ENCODE assay signal across 9 cellular contexts in genomic region chr13:33123066-33123940, GRCh38.
DNase-seq lines count a peak whose midpoint lies in the region; ATAC-seq and TF ChIP-seq lines count a peak whose summit lies in the region.
"Had no signal": no experiment of that assay in that cellular context is flagged by ENCODE, and none has a peak within 500 bp of the region (broad histone marks: within the 10 kb centered on the region; RNA-seq: fewer than 3 reads in every experiment).

No MANE protein-coding gene starts in this region.

- no TSS peak for BruUV-seq in Panc1 (replicated peaks; lab: Mats Ljungman, UMichigan)

- H3K27ac Mint-ChIP-seq in GM23338 = peak overlapping the region; percentile 90
- H3K27ac Mint-ChIP-seq: IgD-negative memory B cell had no signal

- no peaks in the 10 kb centered on the region for H3K9me3 ChIP-seq in Panc1 (ENCODE audit: control insufficient read depth, insufficient read depth, low read depth, low read length)
- no peaks in the 10 kb centered on the region for H3K9me3 ChIP-seq in skeletal muscle tissue (ENCODE audit: control insufficient read depth in 3 of 3, low read length in 3 of 3)

- peak; percentile 59 for ATAC-seq in GM23338
- no peak for ATAC-seq in Panc1
- ATAC-seq in GM18511 (IDR thresholded peaks at IDR 0.05; ENCODE audit: unreplicated experiment) = no peak

- no peaks in the 10 kb centered on the region for H4K20me1 ChIP-seq in GM23338 (replicated peaks; ENCODE audit: insufficient read depth)

- no peak for TF ChIP-seq CTCF in GM23338 (conservative IDR thresholded peaks at IDR 0.05; ENCODE audit: low read depth in 2 of 2)
- TF ChIP-seq CTCF in Panc1 (IDR thresholded peaks at IDR 0.05) = no peak

- in situ Hi-C loops in Panc1 (cut with HindIII; ENCODE audit: low pct_unique_long_range_greater_than_20kb, low sequenced_read_pairs) = no loop called here

- no peak overlapping the region for H3K9ac ChIP-seq in skeletal muscle tissue (ENCODE audit: low read depth in 1 of 3, low read length in 3 of 3)

- H3K9me3 Mint-ChIP-seq in GM23338 = no peaks in the 10 kb centered on the region
- H3K9me3 Mint-ChIP-seq: IgD-negative memory B cell had no signal

- H3K4me1 ChIP-seq in GM23338 (ENCODE audit: insufficient read depth) (peaks cover 24% of the 10 kb centered on the region), Panc1 (ENCODE audit: control insufficient read depth, insufficient read depth, low read length) (peaks cover 51% of the 10 kb centered on the region), skeletal muscle tissue (ENCODE audit: control insufficient read depth in 3 of 3, insufficient read depth in 3 of 3, low read length in 3 of 3) (peaks cover 23 to 32% (median 24%) of the 10 kb centered on the region in 3 donors)

- H3K27ac ChIP-seq in GM23338 (ENCODE audit: low read depth) (peak overlapping the region; percentile 14; the same call in 1 of the 2 replicates), Panc1 (ENCODE audit: low read length) (peak overlapping the region; percentile 67), skeletal muscle tissue (ENCODE audit: low read depth, low read length) (peak overlapping the region; percentile 57)

- H3F3A ChIP-seq in GM23338 (replicated peaks; ENCODE audit: low read depth) = no peaks in the 10 kb centered on the region

- no peaks in the 10 kb centered on the region for H3K36me3 ChIP-seq in GM23338 (ENCODE audit: insufficient read depth)
- no peaks in the 10 kb centered on the region for H3K36me3 ChIP-seq in Panc1 (ENCODE audit: control insufficient read depth, insufficient read depth, low read length)
- peaks cover 3 to 21% (median 12%) of the 10 kb centered on the region in 3 donors for H3K36me3 ChIP-seq in skeletal muscle tissue (ENCODE audit: control insufficient read depth in 3 of 3, insufficient read depth in 3 of 3, low read length in 3 of 3)

- H3K27me3 Mint-ChIP-seq in GM23338 (ENCODE audit: insufficient read depth, low read depth, poor library complexity) = peaks cover 7% of the 10 kb centered on the region

- H3K27me3 ChIP-seq in GM23338 (ENCODE audit: insufficient read depth) (no peaks in the 10 kb centered on the region), Panc1 (ENCODE audit: control insufficient read depth, insufficient read depth, low read length) (no peaks in the 10 kb centered on the region), skeletal muscle tissue (ENCODE audit: control insufficient read depth in 3 of 3, insufficient read depth in 3 of 3, low read length in 3 of 3) (no peaks in the 10 kb centered on the region)

- DNase-seq in GM23338 (ENCODE audit: low spot score) = peak; percentile 39
- no peak for DNase-seq in Panc1 (ENCODE audit: low read depth, low spot score)
- DNase-seq in globus pallidus (ENCODE audit: low spot score) = peak; percentile 63
- DNase-seq in NCI-H774 (lab: John Stamatoyannopoulos, UW) = no peak
- DNase-seq in NCI-H1092 treated with DMSO at 0.1 percent for 48 hours (lab: John Stamatoyannopoulos, UW) = no peak
- DNase-seq in NCI-H510A treated with DMSO at 0.1 percent for 48 hours (lab: John Stamatoyannopoulos, UW) = no peak

- CTCF ChIA-PET in Panc1 (lab: Charles Lee) = no interaction called here

- intact Hi-C loops in Panc1 (cut with micrococcal nuclease; ENCODE audit: unreplicated experiment) = no loop called here

- H3K4me3 Mint-ChIP-seq in GM23338 = no peak overlapping the region

- H3K4me2 ChIP-seq in GM23338 = peak overlapping the region; percentile 25; the same call in 1 of the 2 replicates

- peak overlapping the region; percentile 48 for H2AFZ ChIP-seq in GM23338

- no peaks in the 10 kb centered on the region for H3K79me2 ChIP-seq in GM23338 (replicated peaks; ENCODE audit: insufficient read depth)

- H3K9me2 ChIP-seq in GM23338 (ENCODE audit: insufficient read depth) = no peaks in the 10 kb centered on the region

- peaks cover 40% of the 10 kb centered on the region for H3K4me1 Mint-ChIP-seq in GM23338

- H3K36me3 Mint-ChIP-seq in GM23338 (ENCODE audit: low read depth) = peaks cover 4% of the 10 kb centered on the region; the same call in 2 of the 3 replicates

- H3K4me3 ChIP-seq in GM23338 = no peak overlapping the region
- no peak overlapping the region for H3K4me3 ChIP-seq in Panc1 (ENCODE audit: low read depth in 2 of 2, low read length in 2 of 2)
- H3K4me3 ChIP-seq in skeletal muscle tissue (ENCODE audit: low read length in 3 of 3) = no peak overlapping the region

- POLR2A ChIA-PET in Panc1 (lab: Charles Lee) = no interaction called here

TF ChIP-seq in GM23338, 12 proteins besides CTCF, POLR2A, EP300 and RAD21 (continues in another document):
- TF ChIP-seq ZNF462 (CRISPR knock-in tag; IDR thresholded peaks at IDR 0.05) (no peak), ZNF114 (CRISPR knock-in tag; IDR thresholded peaks at IDR 0.05) (no peak), ETS1 (IDR thresholded peaks at IDR 0.05) (no peak)

Comparison
In these comparisons a context has a peak if more than half of its experiments do, and no peak if none do; other contexts are left out.
1. DNase-seq: peak in GM23338 (single experiment) and globus pallidus (single experiment); none in Panc1 (single experiment), NCI-H774 (single experiment), NCI-H1092 treated with DMSO at 0.1 percent for 48 hours (single experiment) and NCI-H510A treated with DMSO at 0.1 percent for 48 hours (single experiment).
2. H3K27ac ChIP-seq: peak in every context shown above with its lines; median percentile 67 in Panc1; 57 in skeletal muscle tissue; 14 in GM23338.